9 cellular contexts compared by ENCODE assay signal in the genomic region with DNA sequence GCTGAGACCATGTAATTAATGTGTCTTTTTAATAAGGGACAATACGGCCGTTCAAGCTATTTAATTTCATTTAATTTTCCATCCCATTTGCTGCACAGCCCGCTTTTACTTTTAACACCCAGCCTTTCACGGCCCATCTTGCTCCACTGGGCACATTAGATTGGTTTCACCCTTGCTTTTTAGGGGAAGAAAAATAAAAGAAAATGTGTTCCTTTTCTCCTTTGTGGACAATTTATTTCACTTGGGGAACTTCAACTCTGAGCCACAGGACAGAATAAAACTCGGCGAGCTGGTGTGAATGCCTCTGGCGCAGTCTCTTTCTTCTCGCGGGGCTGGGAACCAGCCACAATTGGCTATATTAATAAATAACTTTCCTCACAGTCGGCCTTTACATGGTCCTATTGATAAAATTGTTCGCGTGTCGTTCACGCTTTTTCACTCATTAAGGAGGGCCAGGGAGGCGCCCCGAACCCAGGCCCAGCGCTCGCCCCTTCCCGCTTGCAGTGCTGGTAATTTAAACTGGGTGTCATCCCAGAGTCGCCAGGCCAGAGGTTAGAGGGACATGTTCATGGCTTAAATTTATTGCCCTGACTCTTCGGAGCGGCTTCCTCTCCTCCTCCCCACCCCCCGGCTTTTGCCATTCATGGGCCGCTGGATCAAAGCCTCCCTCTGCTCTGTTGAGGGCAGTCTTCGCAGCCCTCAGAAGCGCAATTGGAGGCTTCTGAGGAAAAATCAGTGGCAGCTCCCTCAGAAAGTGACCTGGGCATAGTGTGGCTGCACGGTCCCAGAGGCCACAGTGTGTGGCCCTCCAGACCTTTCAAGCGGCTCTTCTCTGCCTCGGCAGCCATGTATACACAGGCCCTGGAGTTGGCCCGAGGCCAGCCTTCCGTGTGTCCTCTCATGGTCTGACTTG. TPM values are rescaled to one million over a fixed set of nuclear protein-coding genes. Genes with fewer than 3 reads are reported as not detected.
A peak's percentile ranks its signal among the peaks of the same experiment; 100 is the strongest.
DNase-seq lines count a peak whose midpoint lies in the region; ATAC-seq, FAIRE-seq and TF ChIP-seq lines count a peak whose summit lies in the region.
"Had no signal": no experiment of that assay in that cellular context is flagged by ENCODE, and none has a peak within 500 bp of the region (broad histone marks: within the 10 kb centered on the region; RNA-seq: fewer than 3 reads in every experiment).

No MANE protein-coding gene starts in this region.

- no TSS peak for BruUV-seq in A673 (replicated peaks; lab: Mats Ljungman, UMichigan)
- no TSS peak for BruUV-seq in GM12878 (replicated peaks; lab: Mats Ljungman, UMichigan)

- TF ChIP-seq CTCF in A673 (conservative IDR thresholded peaks at IDR 0.05; ENCODE audit: low read depth, low read length) (no peak), GM20000 (IDR thresholded peaks at IDR 0.05; ENCODE audit: extremely low read depth, missing control alignments) (no peak), GM12878 (IDR thresholded peaks at IDR 0.05 in 2 of 3, conservative IDR thresholded peaks at IDR 0.05 in 1 of 3; ENCODE audit: control insufficient read depth in 2 of 3, extremely low read depth in 1 of 3, insufficient read depth in 1 of 3, low read depth in 3 of 3, low read length in 3 of 3) (no peak)

- no peaks in the 10 kb centered on the region for H3K79me2 ChIP-seq in GM12878 (ENCODE audit: control insufficient read depth, insufficient read depth, low read length)

- H3K4me3 Mint-ChIP-seq in naive thymus-derived CD8-positive, alpha-beta T cell = peak overlapping the region; percentile 60 to 83 (median 72)

- no peaks in the 10 kb centered on the region for H3K36me3 ChIP-seq in A673 (ENCODE audit: insufficient read depth, low read length, poor library complexity, severe bottlenecking)
- H3K36me3 ChIP-seq in GM12878 (ENCODE audit: control insufficient read depth in 2 of 2, insufficient read depth in 2 of 2, low read length in 1 of 2) = no peaks in the 10 kb centered on the region
- H3K36me3 ChIP-seq: neutrophil had no signal

- no peaks in the 10 kb centered on the region; the same call in 1 of the 2 replicates for H4K20me1 ChIP-seq in GM12878 (ENCODE audit: control insufficient read depth, insufficient read depth)

- no peak overlapping the region for H3K27ac Mint-ChIP-seq in naive thymus-derived CD8-positive, alpha-beta T cell

- CTCF ChIA-PET in A673 (lab: Charles Lee) (no interaction called here), GM12878 (lab: Yijun Ruan, JAX) (interaction anchor here (1.1 kb wide), 1 partner anchor 39 kb away, joined by 3 read pairs; no protein-coding TSS in a partner anchor)

- intact Hi-C loops in A673 (cut with micrococcal nuclease; ENCODE audit: unreplicated experiment) (no loop called here), GM12878 (cut with micrococcal nuclease; ENCODE audit: unreplicated experiment) (no loop called here)

- ATAC-seq in GM12878 = no peak
- no peak for ATAC-seq in naive thymus-derived CD8-positive, alpha-beta T cell
- ATAC-seq in HG03565 (IDR thresholded peaks at IDR 0.05; ENCODE audit: unreplicated experiment) = no peak
- no peak for ATAC-seq in HG03159 (IDR thresholded peaks at IDR 0.05; ENCODE audit: unreplicated experiment)
- ATAC-seq in GM21526 (IDR thresholded peaks at IDR 0.05; ENCODE audit: low FRiP score, unreplicated experiment) = no peak

- peaks cover 2 to 18% (median 10%) of the 10 kb centered on the region in 3 donors for H3K36me3 Mint-ChIP-seq in naive thymus-derived CD8-positive, alpha-beta T cell

- H3K27ac ChIP-seq in A673 (ENCODE audit: low read depth, low read length, poor library complexity, severe bottlenecking) (no peak overlapping the region), GM12878 (ENCODE audit: control insufficient read depth, insufficient read depth) (no peak overlapping the region)
- H3K27ac ChIP-seq: neutrophil had no signal

- TF ChIP-seq EP300 in GM12878 (IDR thresholded peaks at IDR 0.05; ENCODE audit: borderline replicate concordance in 1 of 2, control insufficient read depth in 1 of 2, low read depth in 2 of 2, low read length in 2 of 2) = no peak

- 60% methylated on average over 30 of the region's 31 CpGs for WGBS in GM12878 (ENCODE audit: insufficient coverage, insufficient replicate concordance, low lambda C conversion rate, missing lambda C conversion rate)

- H3K4me1 Mint-ChIP-seq in naive thymus-derived CD8-positive, alpha-beta T cell = peaks cover 12 to 43% (median 34%) of the 10 kb centered on the region in 4 donors

- H3K9me3 Mint-ChIP-seq in naive thymus-derived CD8-positive, alpha-beta T cell = peaks cover 0 to 17% (median 3%) of the 10 kb centered on the region in 9 donors

- H3K27me3 ChIP-seq in A673 (replicated peaks; ENCODE audit: insufficient read depth, low read depth, low read length, poor library complexity) = peaks cover 95% of the 10 kb centered on the region
- H3K27me3 ChIP-seq in GM12878 (replicated peaks in 1 of 2; ENCODE audit: control insufficient read depth in 2 of 2, insufficient read depth in 2 of 2, low read length in 1 of 2) = peaks cover 26 to 50% of the 10 kb centered on the region in 2 experiments

- TF ChIP-seq POLR2A in GM12878 (IDR thresholded peaks at IDR 0.05; ENCODE audit: low read depth, low read length) = no peak

- POLR2A ChIA-PET in A673 (lab: Charles Lee; ENCODE audit: low non-redundant PET) = no interaction called here
- POLR2A ChIA-PET in GM12878 (lab: Charles Lee) = no interaction called here
- POLR2A ChIA-PET in naive thymus-derived CD8-positive, alpha-beta T cell (lab: Charles Lee) = interaction anchor here (0.7 kb wide), 1 partner anchor 1024 kb away, joined by 3 read pairs; no protein-coding TSS in a partner anchor

- H3K9me3 ChIP-seq in A673 (ENCODE audit: low read depth, low read length, poor library complexity, severe bottlenecking) = no peaks in the 10 kb centered on the region
- H3K9me3 ChIP-seq in GM12878 (replicated peaks; ENCODE audit: control insufficient read depth, insufficient read depth, low read length) = peaks cover 1% of the 10 kb centered on the region; the same call in 2 of the 3 replicates
- H3K9me3 ChIP-seq: neutrophil had no signal

- no peak for TF ChIP-seq RAD21 in GM12878 (IDR thresholded peaks at IDR 0.05; ENCODE audit: insufficient read depth, low read depth, low read length)

- no peak for DNase-seq in A673 (ENCODE audit: low spot score)
- peak; percentile 35 for DNase-seq in GM20000 (ENCODE audit: low spot score)
- no peak for DNase-seq in GM12878 (ENCODE audit: low read depth, low spot score)
- DNase-seq in naive thymus-derived CD8-positive, alpha-beta T cell = no peak
- no peak for DNase-seq in activated CD8-positive, alpha-beta memory T cell treated with anti-CD3 and anti-CD28 coated beads, Interleukin-2, amount 50 U/mL, for 48 hours

- peaks cover 13% of the 10 kb centered on the region for H3K4me1 ChIP-seq in A673 (ENCODE audit: insufficient read depth, low read length, poor library complexity, severe bottlenecking)
- H3K4me1 ChIP-seq in GM12878 (ENCODE audit: control insufficient read depth, insufficient read depth, low read length) = 0 out of 2 replicates have a peak, but pooled peaks cover 2% of the 10 kb centered on the region

- peak overlapping the region; percentile 67; the same call in 1 of the 2 replicates for H3K4me2 ChIP-seq in GM12878 (ENCODE audit: control insufficient read depth, insufficient read depth)

- H3K4me3 ChIP-seq in A673 (ENCODE audit: low read depth, low read length, poor library complexity, severe bottlenecking) (peak overlapping the region; percentile 43), GM12878 (peak overlapping the region; percentile 56; the same call in 1 of the 2 replicates)

- no peak overlapping the region for H3K9ac ChIP-seq in GM12878 (ENCODE audit: control insufficient read depth, insufficient read depth, low read length)

- in situ Hi-C loops in GM12878 (cut with MboI) = no loop called here

- H2AFZ ChIP-seq in GM12878 (ENCODE audit: control insufficient read depth, low read depth, low read length) = no peak overlapping the region

- no peak for FAIRE-seq in GM12878 (lab: Jason Lieb, UNC)

- SMC1A ChIA-PET in GM12878 (lab: Charles Lee; ENCODE audit: uncharacterized antibody, unreplicated experiment) = no interaction called here

- RAD21 ChIA-PET in GM12878 (lab: Charles Lee; ENCODE audit: unreplicated experiment) = interaction anchor here (0.7 to 1.1 kb wide), 2 partner anchors 140 to 178 kb away, joined by 3 read pairs; no protein-coding TSS in a partner anchor

- peaks cover 52 to 98% (median 84%) of the 10 kb centered on the region in 5 donors for H3K27me3 Mint-ChIP-seq in naive thymus-derived CD8-positive, alpha-beta T cell

RNA-seq across cellular contexts. Expression of a gene that starts 2.2 kb away (rescaled TPM):
- total RNA-seq in A673 (2021) = 0.58 and 1.2 TPM in 2 replicates
- not detected in 2 replicates for total RNA-seq in GM12878 (2013; cell fraction: nucleolus; rRNA removed)
- total RNA-seq in GM12878 (2014; rRNA removed) = 0.11 TPM in 1 of 2 replicates, not detected in the other
- total RNA-seq in GM12878 (2014; rRNA removed; fragmentation: Illumina TruSeq; extraction: Trizol) = 0.05 TPM in 1 of 2 replicates, not detected in the other
- total RNA-seq in GM12878 (2021) = 0.15 TPM in 1 of 2 replicates, not detected in the other
- not detected for polyA plus RNA-seq in GM12878 (2011; ENCODE audit: low read depth)
- polyA plus RNA-seq in GM12878 (2011; rRNA removed) = not detected in 2 replicates
- not detected in 2 replicates for polyA plus RNA-seq in GM12878 (2011; cell fraction: cytosol; rRNA removed)
- not detected in 2 replicates for polyA plus RNA-seq in GM12878 (2011; cell fraction: nucleus; rRNA removed)
- polyA plus RNA-seq in GM12878 (2012) = 0.06 and 0.08 TPM in 2 replicates
- polyA plus RNA-seq in GM12878 (2014; fragmentation: Illumina TruSeq; extraction: Trizol) = not detected in 2 replicates
- under 1 TPM in 1 of 2 experiments, not detected in 1; 0.02 TPM for polyA plus RNA-seq in GM12878 (2014; fragmentation: Nextera tagmentation; extraction: Ambion mirVana)
- polyA plus RNA-seq in GM12878 (2014; rRNA removed) = 0.03 TPM in 2 replicates
- under 1 TPM in 1 of 2 experiments, not detected in 1; 0.04 TPM for polyA plus RNA-seq in GM12878 (2016; fragmentation: Nextera tagmentation; extraction: Ambion mirVana)
- not detected in 2 replicates for polyA minus RNA-seq in GM12878 (2011; rRNA and poly(A)+ RNA removed)
- polyA minus RNA-seq in GM12878 (2011; cell fraction: cytosol; rRNA and poly(A)+ RNA removed) = not detected in 2 replicates
- not detected in 2 replicates for polyA minus RNA-seq in GM12878 (2011; cell fraction: nucleus; rRNA and poly(A)+ RNA removed)
- total RNA-seq in naive thymus-derived CD8-positive, alpha-beta T cell = not detected
- not detected for polyA plus RNA-seq in naive thymus-derived CD8-positive, alpha-beta T cell

RNA-seq across cellular contexts. Expression of a gene that starts 36.0 kb away (rescaled TPM):
- 90.2 and 99.1 TPM in 2 replicates for total RNA-seq in A673 (2021)
- 70.9 and 102 TPM in 2 replicates for total RNA-seq in GM12878 (2013; cell fraction: nucleolus; rRNA removed)
- 85.1 and 104 TPM in 2 replicates for total RNA-seq in GM12878 (2014; rRNA removed)
- total RNA-seq in GM12878 (2014; rRNA removed; fragmentation: Illumina TruSeq; extraction: Trizol) = 105 and 111 TPM in 2 replicates
- total RNA-seq in GM12878 (2021) = 64.9 and 68.5 TPM in 2 replicates
- polyA plus RNA-seq in GM12878 (2011; ENCODE audit: low read depth) = 26.4 TPM
- 99.7 and 145 TPM in 2 replicates for polyA plus RNA-seq in GM12878 (2011; rRNA removed)
- 30.6 and 38.7 TPM in 2 replicates for polyA plus RNA-seq in GM12878 (2011; cell fraction: cytosol; rRNA removed)
- polyA plus RNA-seq in GM12878 (2011; cell fraction: nucleus; rRNA removed) = 47.7 and 68.5 TPM in 2 replicates
- 49.9 and 55.5 TPM in 2 replicates for polyA plus RNA-seq in GM12878 (2012)
- 99.1 and 114 TPM in 2 replicates for polyA plus RNA-seq in GM12878 (2014; fragmentation: Illumina TruSeq; extraction: Trizol)
- 100 to 1,000 TPM in 1 of 2 experiments, 10 to 100 TPM in 1; 82.3 to 168 TPM for polyA plus RNA-seq in GM12878 (2014; fragmentation: Nextera tagmentation; extraction: Ambion mirVana)
- 50.3 and 68.5 TPM in 2 replicates for polyA plus RNA-seq in GM12878 (2014; rRNA removed)
- 100 to 1,000 TPM; 135 to 146 TPM for polyA plus RNA-seq in GM12878 (2016; fragmentation: Nextera tagmentation; extraction: Ambion mirVana)
- polyA minus RNA-seq in GM12878 (2011; rRNA and poly(A)+ RNA removed) = 56.4 and 124 TPM in 2 replicates
- polyA minus RNA-seq in GM12878 (2011; cell fraction: cytosol; rRNA and poly(A)+ RNA removed) = 25.5 and 32.1 TPM in 2 replicates
- polyA minus RNA-seq in GM12878 (2011; cell fraction: nucleus; rRNA and poly(A)+ RNA removed) = 22.5 and 30.3 TPM in 2 replicates
- 10 to 100 TPM; 50.3 to 55.6 TPM for total RNA-seq in naive thymus-derived CD8-positive, alpha-beta T cell
- 10 to 100 TPM; 37.8 to 44.3 (median 39.3) TPM for polyA plus RNA-seq in naive thymus-derived CD8-positive, alpha-beta T cell
